ENCODE assay signal across 19 cellular contexts in the genomic region with DNA sequence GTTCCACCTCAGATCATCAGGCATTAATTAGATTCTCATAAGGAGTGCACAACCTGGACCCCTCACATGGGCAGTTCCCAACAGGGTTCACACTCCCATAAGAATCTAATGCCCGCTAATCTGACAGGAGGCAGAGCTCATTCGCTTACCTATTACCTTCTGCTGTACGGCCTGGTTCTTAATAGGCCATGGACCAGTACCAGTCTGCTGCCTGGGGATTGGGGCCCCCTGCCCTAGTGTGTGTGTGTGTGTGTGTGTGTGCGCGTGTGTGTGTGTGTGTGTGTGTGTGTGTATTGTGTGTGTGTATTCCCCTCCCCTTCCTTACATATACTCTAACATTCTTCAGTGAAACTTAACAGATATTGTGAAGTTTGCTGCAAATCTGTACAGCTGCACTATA.
DNase-seq lines count a peak whose midpoint lies in the region; ATAC-seq and TF ChIP-seq lines count a peak whose summit lies in the region.
"Had no signal": no experiment of that assay in that cellular context is flagged by ENCODE, and none has a peak within 500 bp of the region (broad histone marks: within the 10 kb centered on the region; RNA-seq: fewer than 3 reads in every experiment).

No MANE protein-coding gene starts in this region.

- H3K4me3 ChIP-seq in PC-9 (no peak overlapping the region), mesenchymal stem cell (ENCODE audit: insufficient read depth in 1 of 2, low read depth in 1 of 2, low read length in 2 of 2) (no peak overlapping the region)
- H3K4me3 ChIP-seq: BLaER1, SJSA1 had no signal

- no peaks in the 10 kb centered on the region for H3K27me3 ChIP-seq in PC-9 (ENCODE audit: insufficient read depth, low read depth)
- no peaks in the 10 kb centered on the region for H3K27me3 ChIP-seq in mesenchymal stem cell (ENCODE audit: control insufficient read depth in 1 of 2, insufficient read depth in 1 of 2, low read length in 2 of 2)
- H3K27me3 ChIP-seq: BLaER1, SJSA1 had no signal

- POLR2A ChIA-PET in PC-9 (lab: Charles Lee; ENCODE audit: unreplicated experiment): no interaction called here

- H3K27ac ChIP-seq in PC-9 (peak overlapping the region; percentile 78), mesenchymal stem cell (ENCODE audit: low read length, poor library complexity, severe bottlenecking) (no peak overlapping the region)
- H3K27ac ChIP-seq: SJSA1 had no signal

- peaks cover 46% of the 10 kb centered on the region for H3F3A ChIP-seq in PC-9 (ENCODE audit: insufficient read depth, low read depth)

- H3K18ac ChIP-seq in mesenchymal stem cell (ENCODE audit: low read depth in 1 of 2, low read length in 2 of 2): peak overlapping the region in 1 of 2 experiments; percentile 52

- H3K4me2 ChIP-seq in PC-9: no peak overlapping the region
- no peak overlapping the region for H3K4me2 ChIP-seq in mesenchymal stem cell (ENCODE audit: low read length, poor library complexity, severe bottlenecking)

- TF ChIP-seq CTCF in PC-9 (conservative IDR thresholded peaks at IDR 0.05): no peak
- no peak for TF ChIP-seq CTCF in HFFc6 (IDR thresholded peaks at IDR 0.05)

- H3K4me3 Mint-ChIP-seq in stimulated activated memory B cell treated with anti-CD40 and anti-IgM and Interleukin-4, amounts not matched to agents 10 μg/mL and 1 μg/mL and 100 μg/mL, for 72 hours: no peak overlapping the region
- no peak overlapping the region for H3K4me3 Mint-ChIP-seq in HFFc6
- H3K4me3 Mint-ChIP-seq: H9 had no signal

- H3K14ac ChIP-seq in mesenchymal stem cell (ENCODE audit: low read length in 2 of 2): no peak overlapping the region

- no peaks in the 10 kb centered on the region for H4K20me1 ChIP-seq in PC-9 (ENCODE audit: insufficient read depth)
- H4K20me1 ChIP-seq: BLaER1 had no signal

- peak overlapping the region; percentile 52 for H4K91ac ChIP-seq in mesenchymal stem cell (ENCODE audit: low read length)

- intact Hi-C loops in PC-9 (cut with micrococcal nuclease; ENCODE audit: unreplicated experiment): no loop called here
- intact Hi-C loops in left colon (cut with DNase I, micrococcal nuclease): no loop called here

- peaks cover 46% of the 10 kb centered on the region for H3K4me1 Mint-ChIP-seq in stimulated activated memory B cell treated with anti-CD40 and anti-IgM and Interleukin-4, amounts not matched to agents 10 μg/mL and 1 μg/mL and 100 μg/mL, for 72 hours
- peaks cover 49% of the 10 kb centered on the region for H3K4me1 Mint-ChIP-seq in HFFc6 (ENCODE audit: low read depth)
- H3K4me1 Mint-ChIP-seq: H9 had no signal

- no peaks in the 10 kb centered on the region for H3K36me3 Mint-ChIP-seq in stimulated activated memory B cell treated with anti-CD40 and anti-IgM and Interleukin-4, amounts not matched to agents 10 μg/mL and 1 μg/mL and 100 μg/mL, for 72 hours
- no peaks in the 10 kb centered on the region for H3K36me3 Mint-ChIP-seq in HFFc6 (ENCODE audit: low read depth)

- peak overlapping the region; percentile 94 for H3K27ac Mint-ChIP-seq in stimulated activated memory B cell treated with anti-CD40 and anti-IgM and Interleukin-4, amounts not matched to agents 10 μg/mL and 1 μg/mL and 100 μg/mL, for 72 hours
- no peak overlapping the region for H3K27ac Mint-ChIP-seq in HFFc6
- H3K27ac Mint-ChIP-seq: H9 had no signal

- no peak overlapping the region for H3K4ac ChIP-seq in mesenchymal stem cell (ENCODE audit: low read depth in 1 of 2, low read length in 2 of 2)

- H3K27me3 Mint-ChIP-seq in stimulated activated memory B cell treated with anti-CD40 and anti-IgM and Interleukin-4, amounts not matched to agents 10 μg/mL and 1 μg/mL and 100 μg/mL, for 72 hours: no peaks in the 10 kb centered on the region
- no peaks in the 10 kb centered on the region; the same call in 1 of the 2 replicates for H3K27me3 Mint-ChIP-seq in HFFc6 (ENCODE audit: insufficient read depth)

- CTCF ChIA-PET in PC-9 (lab: Charles Lee): no interaction called here

- no peak overlapping the region for H2AK5ac ChIP-seq in mesenchymal stem cell (ENCODE audit: low read length, severe bottlenecking)

- no peak overlapping the region for H2BK15ac ChIP-seq in mesenchymal stem cell (ENCODE audit: low read depth, poor library complexity, severe bottlenecking)

- no peak overlapping the region for H2BK12ac ChIP-seq in mesenchymal stem cell (ENCODE audit: low read length in 2 of 2)

- WGBS in mesenchymal stem cell: 100% methylated on average over 3 of the region's 5 CpGs

- H3K9me2 ChIP-seq in PC-9 (ENCODE audit: insufficient read depth): no peaks in the 10 kb centered on the region

- BruUV-seq in PC-9 (replicated peaks; lab: Mats Ljungman, UMichigan): no TSS peak

- H3K79me1 ChIP-seq in mesenchymal stem cell (replicated peaks; ENCODE audit: low read length, poor library complexity, severe bottlenecking): no peaks in the 10 kb centered on the region

- H2BK5ac ChIP-seq in mesenchymal stem cell (ENCODE audit: low read depth, low read length, poor library complexity, severe bottlenecking): no peak overlapping the region

- H3K36me3 ChIP-seq in PC-9 (ENCODE audit: low read depth) (no peaks in the 10 kb centered on the region), mesenchymal stem cell (ENCODE audit: control insufficient read depth in 1 of 2, insufficient read depth in 2 of 2, low read depth in 1 of 2, low read length in 2 of 2) (no peaks in the 10 kb centered on the region)
- H3K36me3 ChIP-seq: BLaER1, SJSA1 had no signal

- no peak overlapping the region for H4K8ac ChIP-seq in mesenchymal stem cell (ENCODE audit: low read length)

- H3K4me1 ChIP-seq in PC-9 (replicated peaks; ENCODE audit: insufficient read depth) (peaks cover 53% of the 10 kb centered on the region), mesenchymal stem cell (ENCODE audit: control insufficient read depth, insufficient read depth, low read depth, low read length) (peaks cover 4% of the 10 kb centered on the region)

- H2AFZ ChIP-seq in PC-9 (no peak overlapping the region), mesenchymal stem cell (ENCODE audit: low read depth, low read length) (no peak overlapping the region)

- DNase-seq in DMS53 (lab: John Stamatoyannopoulos, UW) (peak; percentile 17), DMS53 treated with DMSO at 0.1 percent for 48 hours (lab: John Stamatoyannopoulos, UW; ENCODE audit: unreplicated experiment) (no peak), PC-9 (no peak), mesenchymal stem cell (no peak), HFFc6 (no peak), left colon (no peak)
- DNase-seq: 8988T, EL, H9, KBM-7, NCI-H1436, NCI-H2029, NCI-H2171, NCI-H446, NCI-H69 had no signal

- H3K9me3 Mint-ChIP-seq in stimulated activated memory B cell treated with anti-CD40 and anti-IgM and Interleukin-4, amounts not matched to agents 10 μg/mL and 1 μg/mL and 100 μg/mL, for 72 hours: no peaks in the 10 kb centered on the region
- H3K9me3 Mint-ChIP-seq in HFFc6: no peaks in the 10 kb centered on the region
- H3K9me3 Mint-ChIP-seq: H9 had no signal

- H3K9me3 ChIP-seq in PC-9 (ENCODE audit: insufficient read depth, low read depth) (no peaks in the 10 kb centered on the region), mesenchymal stem cell (ENCODE audit: control insufficient read depth, low read length) (no peaks in the 10 kb centered on the region)
- H3K9me3 ChIP-seq: BLaER1, SJSA1 had no signal

- ATAC-seq in stimulated activated memory B cell treated with anti-CD40 and anti-IgM and Interleukin-4, amounts not matched to agents 10 μg/mL and 1 μg/mL and 100 μg/mL, for 72 hours: no peak
- ATAC-seq in left colon (no peak), HG02870 (IDR thresholded peaks at IDR 0.05; ENCODE audit: unreplicated experiment) (no peak)

- H2BK120ac ChIP-seq in mesenchymal stem cell (ENCODE audit: low read depth, low read length): no peak overlapping the region

- no peaks in the 10 kb centered on the region for H3K79me2 ChIP-seq in PC-9 (ENCODE audit: low read depth)

- no peak overlapping the region for H3K9ac ChIP-seq in mesenchymal stem cell (ENCODE audit: low read length)
- H3K9ac ChIP-seq: BLaER1 had no signal

- H3K23ac ChIP-seq in mesenchymal stem cell (ENCODE audit: low read length in 2 of 2): no peak overlapping the region
